Comparison of ENCODE assay signal across 19 cellular contexts in genomic region chr5:5637163-5637562, GRCh38.
A peak's percentile ranks its signal among the peaks of the same experiment; 100 is the strongest.
DNase-seq lines count a peak whose midpoint lies in the region; ATAC-seq and TF ChIP-seq lines count a peak whose summit lies in the region.
"Had no signal": no experiment of that assay in that cellular context is flagged by ENCODE, and none has a peak within 500 bp of the region (broad histone marks: within the 10 kb centered on the region; RNA-seq: fewer than 3 reads in every experiment).

No MANE protein-coding gene starts in this region.

- peak in 1 of 2 experiments; percentile 97; a peak in 2 of 4 replicates for TF ChIP-seq EP300 in SK-N-SH (IDR thresholded peaks at IDR 0.05; ENCODE audit: borderline replicate concordance in 1 of 2, low read depth in 1 of 2, low read length in 1 of 2)

- H3K27me3 Mint-ChIP-seq in nephron progenitor cell (ENCODE audit: low read depth, poor library complexity) = peaks cover 22% of the 10 kb centered on the region

- TF ChIP-seq POLR2A in thyroid gland (IDR thresholded peaks at IDR 0.05) = no peak

- H3K36me3 Mint-ChIP-seq in nephron progenitor cell (ENCODE audit: low read depth) = no peaks in the 10 kb centered on the region

- DNase-seq in NCI-H2171 treated with DMSO at 0.1 percent for 48 hours (lab: John Stamatoyannopoulos, UW) (peak; percentile 37), NCI-H2171 (lab: John Stamatoyannopoulos, UW) (no peak), NCI-H69 (lab: John Stamatoyannopoulos, UW) (peak; percentile 51), SK-N-SH (peak; percentile 64), thyroid gland (no peak), nephron progenitor cell (no peak), NOMO-1 treated with dmso at 0.1 percent for 144 hours (lab: John Stamatoyannopoulos, UW; ENCODE audit: unreplicated experiment) (no peak)
- DNase-seq: AML-193; Caco-2; CD4-positive, alpha-beta T cell; DMS79 treated with DMSO at 0.1 percent for 48 hours; GF-D8; HCEC 1CT had no signal

- H3K4me3 ChIP-seq in SK-N-SH (ENCODE audit: low read depth in 2 of 2, low read length in 1 of 2) (no peak overlapping the region), thyroid gland (replicated peaks in 1 of 3) (no peak overlapping the region)
- H3K4me3 ChIP-seq: A549, GM23338 had no signal

- H3K27ac Mint-ChIP-seq in nephron progenitor cell = no peak overlapping the region
- H3K27ac Mint-ChIP-seq: CD4-positive, alpha-beta T cell; GM23338 had no signal

- TF ChIP-seq RAD21 in SK-N-SH (IDR thresholded peaks at IDR 0.05; ENCODE audit: low read length) = peak; percentile 42; the same call in 1 of the 2 replicates

- no peak overlapping the region for H3K9ac ChIP-seq in SK-N-SH

- no peak overlapping the region for H3K4me3 Mint-ChIP-seq in nephron progenitor cell
- H3K4me3 Mint-ChIP-seq: CD4-positive, alpha-beta T cell; GM23338 had no signal

- H3K9me2 ChIP-seq in SK-N-SH = no peaks in the 10 kb centered on the region

- no peaks in the 10 kb centered on the region for H4K20me1 ChIP-seq in SK-N-SH (ENCODE audit: insufficient read depth)

- H3K79me2 ChIP-seq in SK-N-SH (ENCODE audit: insufficient read depth) = no peaks in the 10 kb centered on the region

- no peak overlapping the region for H3K4me2 ChIP-seq in SK-N-SH
- H3K4me2 ChIP-seq: A549, GM23338 had no signal

- H3K36me3 ChIP-seq in SK-N-SH (replicated peaks in 1 of 2; ENCODE audit: control insufficient read depth in 1 of 2, insufficient read depth in 2 of 2, low read length in 1 of 2) (no peaks in the 10 kb centered on the region), thyroid gland (no peaks in the 10 kb centered on the region)

- peaks cover 5% of the 10 kb centered on the region for H3K4me1 Mint-ChIP-seq in nephron progenitor cell
- H3K4me1 Mint-ChIP-seq: GM23338 had no signal

- no peaks in the 10 kb centered on the region for H3F3A ChIP-seq in SK-N-SH (replicated peaks; ENCODE audit: insufficient read depth)

- TF ChIP-seq CTCF in SK-N-SH (IDR thresholded peaks at IDR 0.05) = no peak
- TF ChIP-seq CTCF in thyroid gland (IDR thresholded peaks at IDR 0.05) = no peak
- no peak for TF ChIP-seq CTCF in nephron progenitor cell (IDR thresholded peaks at IDR 0.05)

- H3K27ac ChIP-seq in SK-N-SH (ENCODE audit: low read depth in 2 of 2, low read length in 1 of 2) (peak overlapping the region in 1 of 2 experiments; percentile 98; a peak in 2 of 4 replicates), thyroid gland (peak overlapping the region; percentile 76 to 94 (median 88))
- H3K27ac ChIP-seq: 22Rv1, A549, C4-2B had no signal

- H3K4me1 ChIP-seq in SK-N-SH (ENCODE audit: control insufficient read depth in 1 of 2, insufficient read depth in 2 of 2, low read depth in 1 of 2, low read length in 1 of 2) (peaks cover 0 to 39% of the 10 kb centered on the region in 2 experiments; a peak in 2 of 4 replicates), thyroid gland (peaks cover 25 to 31% of the 10 kb centered on the region in 2 donors)
- H3K4me1 ChIP-seq: A549, Caco-2 had no signal

- H3K27me3 ChIP-seq in SK-N-SH (ENCODE audit: insufficient read depth) (no peaks in the 10 kb centered on the region), thyroid gland (no peaks in the 10 kb centered on the region)

- intact Hi-C loops in thyroid gland (cut with DNase I) = no loop called here

- POLR2A ChIA-PET in SK-N-SH (lab: Yijun Ruan, JAX) = interaction anchor here (1.0 to 1.7 kb wide), 2 partner anchors 21 to 74 kb away, joined by 3 to 6 read pairs; no protein-coding TSS in a partner anchor

- H3K9me3 ChIP-seq in SK-N-SH = no peaks in the 10 kb centered on the region
- no peaks in the 10 kb centered on the region for H3K9me3 ChIP-seq in thyroid gland
- H3K9me3 ChIP-seq: A549 had no signal

- peaks cover 7% of the 10 kb centered on the region for H3K9me3 Mint-ChIP-seq in nephron progenitor cell
- H3K9me3 Mint-ChIP-seq: CD4-positive, alpha-beta T cell had no signal

- WGBS in SK-N-SH (ENCODE audit: low lambda C conversion rate) = 0% methylated on average over 2 of the region's 2 CpGs
- 43 to 49% methylated on average over 2 of the region's 2 CpGs for WGBS in thyroid gland, 2 donors

- no peak overlapping the region for H2AFZ ChIP-seq in SK-N-SH (ENCODE audit: low read depth)
- H2AFZ ChIP-seq: GM23338 had no signal

- no peak for ATAC-seq in HG03378 (IDR thresholded peaks at IDR 0.05; ENCODE audit: unreplicated experiment)
- ATAC-seq: A549, GM23338, HepG2 had no signal

- CTCF ChIA-PET in SK-N-SH (lab: Yijun Ruan, JAX) = interaction anchor here (0.5 to 5.6 kb wide), 5 partner anchors 18 to 1076 kb away, joined by 3 to 30 read pairs (median 5); partner anchors contain the start of gene TENT4A

TF ChIP-seq in SK-N-SH, 30 proteins besides CTCF, POLR2A, EP300 and RAD21:
- TF ChIP-seq EZH2phosphoT487 (IDR thresholded peaks at IDR 0.05; ENCODE audit: borderline replicate concordance, low read depth) (no peak), FOXM1 (IDR thresholded peaks at IDR 0.05; ENCODE audit: low read depth) (no peak), RCOR1 (IDR thresholded peaks at IDR 0.05; ENCODE audit: low read length) (peak; percentile 79), TEAD4 (IDR thresholded peaks at IDR 0.05; ENCODE audit: borderline replicate concordance, insufficient read depth) (no peak), MXI1 (IDR thresholded peaks at IDR 0.05; ENCODE audit: low read depth, low read length) (no peak; the same call in 1 of the 2 replicates), TCF12 (IDR thresholded peaks at IDR 0.05) (peak; percentile 24; the same call in 1 of the 2 replicates), CHD2 (IDR thresholded peaks at IDR 0.05; ENCODE audit: low read length, partially characterized antibody) (peak; percentile 76), PBX3 (IDR thresholded peaks at IDR 0.05) (no peak), GATA2 (CRISPR knock-in tag; IDR thresholded peaks at IDR 0.05) (peak; percentile 91), USF2 (IDR thresholded peaks at IDR 0.05; ENCODE audit: borderline replicate concordance, low read depth, low read length) (no peak)

Comparison
In these comparisons a context has a peak if more than half of its experiments do, and no peak if none do; other contexts are left out.
1. DNase-seq: peak in NCI-H2171 treated with DMSO at 0.1 percent for 48 hours (single experiment), NCI-H69 (single experiment) and SK-N-SH (single experiment); none in NCI-H2171 (single experiment), thyroid gland (0 of 2), nephron progenitor cell (single experiment) and NOMO-1 treated with dmso at 0.1 percent for 144 hours (single experiment).